ENCODE assay signal across 21 cellular contexts in genomic region chr9:122572456-122572855, GRCh38. TPM values are rescaled to one million over a fixed set of nuclear protein-coding genes. Genes with fewer than 3 reads are reported as not detected.
DNase-seq lines count a peak whose midpoint lies in the region; ATAC-seq and TF ChIP-seq lines count a peak whose summit lies in the region.
"Had no signal": no experiment of that assay in that cellular context is flagged by ENCODE, and none has a peak within 500 bp of the region (broad histone marks: within the 10 kb centered on the region; RNA-seq: fewer than 3 reads in every experiment).

No MANE protein-coding gene starts in this region.

- no peak overlapping the region for H3K4me3 Mint-ChIP-seq in activated naive CD8-positive, alpha-beta T cell treated with anti-CD3 and anti-CD28 coated beads for 36 hours
- H3K4me3 Mint-ChIP-seq: CD4-positive, alpha-beta T cell; dendritic cell treated with granulocyte-macrophage colony-stimulating factor and Interleukin-4, amounts not matched to agents 40 ng/mL and 50 ng/mL, for 4 days had no signal

- peak; percentile 73 to 99 for ATAC-seq in activated naive CD4-positive, alpha-beta T cell treated with anti-CD3 and anti-CD28 coated beads, Interleukin-2, amount 50 U/mL, for 72 hours
- ATAC-seq: HCT116, left ventricle myocardium superior, Panc1 had no signal

- H3K27ac Mint-ChIP-seq in activated naive CD4-positive, alpha-beta T cell treated with anti-CD3 and anti-CD28 coated beads, Interleukin-2, amount 50 U/mL, for 72 hours = peak overlapping the region; percentile 21 to 61
- H3K27ac Mint-ChIP-seq in activated naive CD8-positive, alpha-beta T cell treated with anti-CD3 and anti-CD28 coated beads for 36 hours = peak overlapping the region; percentile 62
- H3K27ac Mint-ChIP-seq: CD4-positive, alpha-beta T cell; dendritic cell treated with granulocyte-macrophage colony-stimulating factor and Interleukin-4, amounts not matched to agents 40 ng/mL and 50 ng/mL, for 4 days had no signal

- H3K9me3 Mint-ChIP-seq in activated naive CD4-positive, alpha-beta T cell treated with anti-CD3 and anti-CD28 coated beads, Interleukin-2, amount 50 U/mL, for 72 hours = no peaks in the 10 kb centered on the region
- H3K9me3 Mint-ChIP-seq in activated naive CD8-positive, alpha-beta T cell treated with anti-CD3 and anti-CD28 coated beads for 36 hours = peaks cover 4% of the 10 kb centered on the region
- H3K9me3 Mint-ChIP-seq: CD4-positive, alpha-beta T cell had no signal

- DNase-seq in activated naive CD4-positive, alpha-beta T cell treated with anti-CD3 and anti-CD28 coated beads, Interleukin-2, amount 50 U/mL, for 72 hours (ENCODE audit: low spot score in 2 of 2) = no peak
- DNase-seq in activated naive CD4-positive, alpha-beta T cell (lab: John Stamatoyannopoulos, UW) = no peak
- DNase-seq in activated naive CD8-positive, alpha-beta T cell treated with anti-CD3 and anti-CD28 coated beads for 36 hours = no peak
- DNase-seq in stromal cell of bone marrow (ENCODE audit: low read depth) (peak; percentile 8), Kasumi-1 (lab: John Stamatoyannopoulos, UW) (no peak), dorsolateral prefrontal cortex (no peak)
- DNase-seq: activated CD4-positive, alpha-beta T cell treated with anti-CD3 and anti-CD28 coated beads for 1 hour; activated CD8-positive, alpha-beta memory T cell treated with anti-CD3 and anti-CD28 coated beads, Interleukin-2, amount 50 U/mL, for 48 hours; activated naive CD4-positive, alpha-beta T cell treated with anti-CD3 and anti-CD28 coated beads, Interleukin-2, amount 50 U/mL, for 16 hours; CD4-positive, alpha-beta T cell; Karpas-422; left ventricle myocardium superior; NCI-H1436; NCI-H82; T-helper 9 cell had no signal

- no peak for TF ChIP-seq CTCF in dorsolateral prefrontal cortex (IDR thresholded peaks at IDR 0.05 in 54 of 56, conservative IDR thresholded peaks at IDR 0.05 in 2 of 56; ENCODE audit: low read depth in 1 of 56, partially characterized antibody in 56 of 56)

- no peaks in the 10 kb centered on the region for H3K27me3 Mint-ChIP-seq in activated naive CD8-positive, alpha-beta T cell treated with anti-CD3 and anti-CD28 coated beads for 36 hours
- H3K27me3 Mint-ChIP-seq: CD4-positive, alpha-beta T cell; dendritic cell treated with granulocyte-macrophage colony-stimulating factor and Interleukin-4, amounts not matched to agents 40 ng/mL and 50 ng/mL, for 4 days had no signal

- no peak overlapping the region for H3K4me3 ChIP-seq in dorsolateral prefrontal cortex

- no peaks in the 10 kb centered on the region for H3K36me3 Mint-ChIP-seq in activated naive CD4-positive, alpha-beta T cell treated with anti-CD3 and anti-CD28 coated beads, Interleukin-2, amount 50 U/mL, for 72 hours
- peaks cover 7% of the 10 kb centered on the region for H3K36me3 Mint-ChIP-seq in activated naive CD8-positive, alpha-beta T cell treated with anti-CD3 and anti-CD28 coated beads for 36 hours

- peaks cover 19% of the 10 kb centered on the region for H3K4me1 Mint-ChIP-seq in activated naive CD8-positive, alpha-beta T cell treated with anti-CD3 and anti-CD28 coated beads for 36 hours

- intact Hi-C loops in dorsolateral prefrontal cortex (cut with DNase I) = no loop called here

- H3K27me3 ChIP-seq in dorsolateral prefrontal cortex = no peaks in the 10 kb centered on the region

- H3K27ac ChIP-seq in dorsolateral prefrontal cortex = no peak overlapping the region

RNA-seq across cellular contexts. Expression of gene OR1L8, which starts 10.7 kb away (rescaled TPM):
- total RNA-seq in activated naive CD4-positive, alpha-beta T cell treated with anti-CD3 and anti-CD28 coated beads, Interleukin-2, amount 50 U/mL, for 72 hours = not detected
- total RNA-seq in activated naive CD8-positive, alpha-beta T cell treated with anti-CD3 and anti-CD28 coated beads for 36 hours = not detected
- 1 to 10 TPM in 1 of 120 experiments, under 1 TPM in 70, not detected in 49; 0.19 to 1.2 (median 0.47) TPM for total RNA-seq in dorsolateral prefrontal cortex
- total RNA-seq: CD4-positive, alpha-beta T cell; epithelial cell of proximal tubule; left ventricle myocardium superior had no signal

RNA-seq across cellular contexts. Expression of gene OR1N2, which starts 19.5 kb away (rescaled TPM):
- not detected for total RNA-seq in activated naive CD4-positive, alpha-beta T cell treated with anti-CD3 and anti-CD28 coated beads, Interleukin-2, amount 50 U/mL, for 72 hours
- total RNA-seq in activated naive CD8-positive, alpha-beta T cell treated with anti-CD3 and anti-CD28 coated beads for 36 hours = not detected
- total RNA-seq in dorsolateral prefrontal cortex = under 1 TPM in 9 of 120 experiments, not detected in 111; 0.45 to 0.96 (median 0.50) TPM
- total RNA-seq: CD4-positive, alpha-beta T cell; epithelial cell of proximal tubule; glomerular endothelial cell; left ventricle myocardium superior; urinary bladder had no signal

RNA-seq across cellular contexts. Expression of gene OR1Q1, which starts 42.1 kb away (rescaled TPM):
- under 1 TPM in 1 of 2 donors, not detected in 1; 0.35 TPM for total RNA-seq in activated naive CD4-positive, alpha-beta T cell treated with anti-CD3 and anti-CD28 coated beads, Interleukin-2, amount 50 U/mL, for 72 hours
- total RNA-seq in activated naive CD8-positive, alpha-beta T cell treated with anti-CD3 and anti-CD28 coated beads for 36 hours = not detected
- 1 to 10 TPM in 2 of 120 experiments, under 1 TPM in 8, not detected in 110; 0.44 to 1.2 (median 0.56) TPM for total RNA-seq in dorsolateral prefrontal cortex
- total RNA-seq: CD4-positive, alpha-beta T cell; epithelial cell of proximal tubule; glomerular endothelial cell; left ventricle myocardium superior; urinary bladder had no signal

RNA-seq across cellular contexts. Expression of gene OR1N1, which starts 45.4 kb away (rescaled TPM):
- not detected for total RNA-seq in activated naive CD4-positive, alpha-beta T cell treated with anti-CD3 and anti-CD28 coated beads, Interleukin-2, amount 50 U/mL, for 72 hours
- total RNA-seq in activated naive CD8-positive, alpha-beta T cell treated with anti-CD3 and anti-CD28 coated beads for 36 hours = not detected
- total RNA-seq in dorsolateral prefrontal cortex = not detected
- total RNA-seq: CD4-positive, alpha-beta T cell; epithelial cell of proximal tubule; glomerular endothelial cell; left ventricle myocardium superior; urinary bladder had no signal

RNA-seq across cellular contexts. Expression of gene OR1J4, which starts 53.5 kb away (rescaled TPM):
- total RNA-seq in activated naive CD4-positive, alpha-beta T cell treated with anti-CD3 and anti-CD28 coated beads, Interleukin-2, amount 50 U/mL, for 72 hours = under 1 TPM in 1 of 2 donors, not detected in 1; 0.82 TPM
- total RNA-seq in activated naive CD8-positive, alpha-beta T cell treated with anti-CD3 and anti-CD28 coated beads for 36 hours = not detected
- total RNA-seq in dorsolateral prefrontal cortex = 1 to 10 TPM in 1 of 120 experiments, under 1 TPM in 8, not detected in 111; 0.49 to 1.0 (median 0.71) TPM
- total RNA-seq: CD4-positive, alpha-beta T cell; epithelial cell of proximal tubule; glomerular endothelial cell; left ventricle myocardium superior; urinary bladder had no signal
